8 cellular contexts compared by ENCODE assay signal in genomic region chr3:4466783-4467521, GRCh38. TPM values are rescaled to one million over a fixed set of nuclear protein-coding genes. Genes with fewer than 3 reads are reported as not detected.
DNase-seq lines count a peak whose midpoint lies in the region; ATAC-seq, FAIRE-seq and TF ChIP-seq lines count a peak whose summit lies in the region.

Gene SUMF1, minus strand, starts transcription at chr3:4467269. Its CDS starts 24 bp downstream, at chr3:4467245.

- no peak for TF ChIP-seq CTCF in astrocyte of the cerebellum (IDR thresholded peaks at IDR 0.05; ENCODE audit: low read depth, low read length, missing control alignments)
- TF ChIP-seq CTCF in uterus (IDR thresholded peaks at IDR 0.05), result peak in 2 of 4 experiments; percentile 5 to 19

- in situ Hi-C loops in astrocyte of the cerebellum (cut with HindIII; ENCODE audit: low sequenced_read_pairs), result no loop called here

- peak within 1 kb of the TSS; percentile 59 for H3K9ac ChIP-seq in rectal smooth muscle tissue (ENCODE audit: low read length)

- H3K27me3 ChIP-seq in rectal smooth muscle tissue (ENCODE audit: control insufficient read depth, insufficient read depth, low read length) (peaks cover 2% of the 10 kb centered on the region), uterus (no peaks in the 10 kb centered on the region)

- peak; percentile 99 for ATAC-seq in HG02588 (IDR thresholded peaks at IDR 0.05; ENCODE audit: unreplicated experiment)

- intact Hi-C loops in uterus (cut with DNase I; ENCODE audit: low total_unique reads), result no loop called here

- no peaks in the 10 kb centered on the region for H3K4me1 ChIP-seq in rectal smooth muscle tissue (ENCODE audit: control insufficient read depth, insufficient read depth, low read length)
- H3K4me1 ChIP-seq in uterus, result peaks cover 0 to 4% of the 10 kb centered on the region in 2 donors

- H3K4me3 ChIP-seq in astrocyte of the cerebellum (ENCODE audit: low read depth, low read length) (peak within 1 kb of the TSS; percentile 71), rectal smooth muscle tissue (ENCODE audit: low read length) (peak within 1 kb of the TSS; percentile 93), uterus (peak within 1 kb of the TSS; percentile 88 to 93)

- H3K27ac ChIP-seq in rectal smooth muscle tissue (ENCODE audit: low read depth, low read length) (peak within 1 kb of the TSS; percentile 81), uterus (peak within 1 kb of the TSS; percentile 83 to 86)

- TF ChIP-seq POLR2A in GM12892 (IDR thresholded peaks at IDR 0.05; ENCODE audit: low read depth, low read length) (peak; percentile 87), uterus (IDR thresholded peaks at IDR 0.05) (peak; percentile 13 to 36)

- H3K9me3 ChIP-seq in uterus, result no peaks in the 10 kb centered on the region

- no peaks in the 10 kb centered on the region for H3K36me3 ChIP-seq in rectal smooth muscle tissue (ENCODE audit: control insufficient read depth, insufficient read depth, low read length)
- no peaks in the 10 kb centered on the region for H3K36me3 ChIP-seq in uterus

- peak; percentile 98 for FAIRE-seq in GM12892 (lab: Jason Lieb, UNC)

- peak; percentile 85 for DNase-seq in GM12892 (ENCODE audit: insufficient read length)
- peak; percentile 36 for DNase-seq in NCI-H1092 (lab: John Stamatoyannopoulos, UW)
- DNase-seq in T-helper 9 cell, result peak; percentile 62
- peak; percentile 36 for DNase-seq in astrocyte of the cerebellum (ENCODE audit: low read depth)
- peak; percentile 89 for DNase-seq in hepatic stellate cell (ENCODE audit: low spot score)
- DNase-seq in uterus, result peak; percentile 73 to 76

RNA-seq across cellular contexts. Expression of gene SUMF1, which starts in this region (rescaled TPM):
- 6.4 TPM for polyA plus RNA-seq in GM12892 (2012; ENCODE audit: missing spikeins)
- total RNA-seq in uterus, result 10 to 100 TPM; 17.9 to 71.3 (median 30.3) TPM

Comparison
In these comparisons a context has a peak if more than half of its experiments do, and no peak if none do; other contexts are left out.
1. Peak in every context shown above with its lines: DNase-seq, ATAC-seq, H3K4me3 ChIP-seq and H3K27ac ChIP-seq.
2. DNase-seq: peak in every context shown above with its lines; median percentile 89 in hepatic stellate cell; 85 in GM12892; 74 in uterus; 62 in T-helper 9 cell; 36 in NCI-H1092; 36 in astrocyte of the cerebellum.